8 cellular contexts compared by ENCODE assay signal in genomic region chr2:53302455-53302854, GRCh38.
"Had no signal": no experiment of that assay in that cellular context is flagged by ENCODE, and none has a peak within 500 bp of the region (broad histone marks: within the 10 kb centered on the region; RNA-seq: fewer than 3 reads in every experiment).

No MANE protein-coding gene starts in this region.

- H3K36me3 Mint-ChIP-seq: IgD-negative memory B cell had no signal

- DNase-seq: IMR-90, KBM-7, KG1 had no signal

- FAIRE-seq: HepG2, HTR-8/SVneo, K562 had no signal

- H3K4me3 Mint-ChIP-seq: IgD-negative memory B cell had no signal

- ATAC-seq: HepG2, K562 had no signal

- H3K4me1 Mint-ChIP-seq: IgD-negative memory B cell had no signal

- H3K27me3 Mint-ChIP-seq: IgD-negative memory B cell had no signal

- H3K4me3 ChIP-seq: K562 had no signal

- H3K27ac ChIP-seq: HL-60 had no signal

- H3K27ac Mint-ChIP-seq: IgD-negative memory B cell had no signal
